ENCODE assay signal across 8 cellular contexts in the genomic region with DNA sequence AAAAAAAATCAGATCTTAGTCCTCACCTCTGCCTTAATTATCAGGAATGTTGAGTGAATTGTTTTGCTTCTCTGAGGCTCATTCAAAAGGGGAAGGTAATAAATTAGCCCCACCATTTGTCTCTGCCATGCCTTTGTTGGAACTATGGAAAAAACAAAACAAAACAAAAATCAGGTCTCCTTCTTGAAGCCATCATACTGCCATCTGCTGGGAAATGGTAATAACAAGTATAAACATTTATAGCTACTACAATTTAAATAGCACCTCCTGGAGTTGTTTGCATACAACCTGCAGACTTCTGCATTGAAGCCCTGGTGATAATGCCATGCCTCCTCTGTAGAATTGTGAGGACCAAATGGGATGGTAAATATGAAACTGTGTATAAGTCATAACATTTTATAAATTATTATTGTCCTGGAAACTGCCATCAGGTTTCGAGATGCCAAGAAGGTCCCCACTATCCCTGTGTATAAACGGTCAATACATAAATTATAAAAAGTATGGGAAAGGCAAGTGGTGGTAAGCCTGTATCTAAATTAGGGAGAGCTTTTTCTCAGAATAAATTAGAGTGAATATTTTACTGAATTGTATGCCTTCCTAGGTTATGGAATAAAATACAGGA.
DNase-seq lines count a peak whose midpoint lies in the region; ATAC-seq and TF ChIP-seq lines count a peak whose summit lies in the region.

No MANE protein-coding gene starts in this region.

- intact Hi-C loops in Right ventricle myocardium superior (cut with DNase I): no loop called here
- intact Hi-C loops in left ventricle myocardium superior (cut with micrococcal nuclease): loop anchor here (10.0 kb wide), 1 partner anchor 627 kb away; no protein-coding TSS in a partner anchor

- peak; percentile 60 for TF ChIP-seq CTCF in fibroblast of villous mesenchyme (IDR thresholded peaks at IDR 0.05; ENCODE audit: insufficient read depth, low read depth, low read length)

- no peak overlapping the region for H3K4me3 ChIP-seq in fibroblast of villous mesenchyme (ENCODE audit: low read depth, low read length)

- no peak for DNase-seq in Right ventricle myocardium superior
- DNase-seq in left ventricle myocardium superior: no peak
- peak; percentile 53 for DNase-seq in NCI-H1436 (lab: John Stamatoyannopoulos, UW)
- DNase-seq in SW 1271 (lab: John Stamatoyannopoulos, UW): peak; percentile 20 to 81
- peak; percentile 80 for DNase-seq in fibroblast of villous mesenchyme (ENCODE audit: low read depth)
- peak; percentile 47 for DNase-seq in pulmonary artery endothelial cell (ENCODE audit: low read depth, low spot score)
- no peak for DNase-seq in activated CD8-positive, alpha-beta memory T cell treated with anti-CD3 and anti-CD28 coated beads, Interleukin-2, amount 50 U/mL, for 48 hours

- ATAC-seq in Right ventricle myocardium superior (ENCODE audit: poor library complexity) (peak; percentile 48), left ventricle myocardium superior (no peak), HG03135 (IDR thresholded peaks at IDR 0.05; ENCODE audit: unreplicated experiment) (no peak)

Comparison
In these comparisons a context has a peak if more than half of its experiments do, and no peak if none do; other contexts are left out.
1. DNase-seq: peak in NCI-H1436 (single experiment), SW 1271 (2 of 2), fibroblast of villous mesenchyme (single experiment) and pulmonary artery endothelial cell (single experiment); none in Right ventricle myocardium superior (single experiment), left ventricle myocardium superior (single experiment) and activated CD8-positive, alpha-beta memory T cell treated with anti-CD3 and anti-CD28 coated beads, Interleukin-2, amount 50 U/mL, for 48 hours (single experiment).